In genomic region chr4:7694256-7694775, GRCh38 we compare ENCODE assay signal across 17 cellular contexts.
"Had no signal": no experiment of that assay in that cellular context is flagged by ENCODE, and none has a peak within 500 bp of the region (broad histone marks: within the 10 kb centered on the region; RNA-seq: fewer than 3 reads in every experiment).

No MANE protein-coding gene starts in this region.

- ATAC-seq: effector memory CD8-positive, alpha-beta T cell; gastrocnemius medialis; natural killer cell had no signal

- H3K27ac Mint-ChIP-seq: effector memory CD8-positive, alpha-beta T cell; mesothelial cell of epicardium; natural killer cell had no signal

- H3K4me1 ChIP-seq: gastrocnemius medialis, right atrium auricular region, sigmoid colon, stomach, transverse colon had no signal

- H3K4me1 Mint-ChIP-seq: central memory CD8-positive, alpha-beta T cell had no signal

- H3K36me3 Mint-ChIP-seq: mesothelial cell of epicardium, natural killer cell had no signal

- H3K4me3 ChIP-seq: esophagus muscularis mucosa, gastrocnemius medialis, right atrium auricular region, sigmoid colon, skin epidermis, stomach, thoracic aorta, transverse colon had no signal

- H3K27me3 ChIP-seq: esophagus muscularis mucosa, right atrium auricular region, transverse colon had no signal

- H3K27ac ChIP-seq: epithelial cell of prostate, esophagus muscularis mucosa, gastrocnemius medialis, neutrophil, right atrium auricular region, sigmoid colon, skin epidermis, stomach, thoracic aorta, transverse colon had no signal

- DNase-seq: effector memory CD8-positive, alpha-beta T cell; gastrocnemius medialis; natural killer cell; sigmoid colon; stimulated activated CD4-positive, alpha-beta T cell treated with anti-CD3 and anti-CD28 coated beads, Interleukin-12 subunit alpha, Interleukin-12 subunit beta, amount 100 ng/mL, for 4 hours; stimulated activated naive CD4-positive, alpha-beta T cell; stomach; substantia nigra; transverse colon had no signal

- H3K4me3 Mint-ChIP-seq: central memory CD8-positive, alpha-beta T cell; effector memory CD8-positive, alpha-beta T cell; mesothelial cell of epicardium; natural killer cell had no signal

- H3K9me3 ChIP-seq: esophagus muscularis mucosa, gastrocnemius medialis, neutrophil, right atrium auricular region, sigmoid colon, stomach, thoracic aorta, transverse colon had no signal

- H3K36me3 ChIP-seq: gastrocnemius medialis, neutrophil, right atrium auricular region, sigmoid colon, stomach, thoracic aorta, transverse colon had no signal

- H3K9me3 Mint-ChIP-seq: central memory CD8-positive, alpha-beta T cell; effector memory CD8-positive, alpha-beta T cell; mesothelial cell of epicardium had no signal
